ENCODE assay signal across 33 cellular contexts in the genomic region with DNA sequence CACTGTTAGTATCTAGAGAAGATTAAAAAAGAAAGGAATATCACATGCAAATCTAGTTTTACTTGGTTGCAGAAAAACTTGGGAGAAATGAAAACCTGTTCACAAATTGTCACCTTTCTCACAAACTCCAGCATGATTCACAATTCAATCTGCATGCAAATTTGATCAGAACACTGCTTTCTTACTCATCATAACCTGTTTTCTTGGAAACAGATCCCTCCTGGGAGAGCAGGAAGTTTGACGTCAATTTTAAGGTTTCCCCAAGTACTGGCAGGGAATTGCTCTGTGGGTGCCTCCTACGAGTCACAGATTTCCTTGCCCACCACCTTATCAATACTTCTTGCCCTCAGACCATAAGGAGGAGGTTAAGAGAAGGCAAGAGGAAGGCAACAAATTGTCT. TPM values are rescaled to one million over a fixed set of nuclear protein-coding genes. Genes with fewer than 3 reads are reported as not detected.
"Had no signal": no experiment of that assay in that cellular context is flagged by ENCODE, and none has a peak within 500 bp of the region (broad histone marks: within the 10 kb centered on the region; RNA-seq: fewer than 3 reads in every experiment).

No MANE protein-coding gene starts in this region.

- H3K9me3 Mint-ChIP-seq: central memory CD8-positive, alpha-beta T cell; dendritic cell treated with granulocyte-macrophage colony-stimulating factor and Interleukin-4, amounts not matched to agents 40 ng/mL and 50 ng/mL, for 4 days had no signal

- H3K9me3 ChIP-seq: lower lobe of right lung, suprapubic skin had no signal

- ATAC-seq: activated CD4-positive, CD25-positive, alpha-beta regulatory T cell treated with anti-CD3 and anti-CD28 coated beads, Interleukin-2, amount 50 U/mL, for 24 hours; activated naive CD8-positive, alpha-beta T cell treated with anti-CD3 and anti-CD28 coated beads, Interleukin-2, amount 50 U/mL, for 24 hours; heart right ventricle; left lung; lower lobe of right lung; stimulated activated memory B cell treated with anti-CD40 and anti-IgM and Interleukin-4, amounts not matched to agents 10 μg/mL and 1 μg/mL and 100 μg/mL, for 72 hours had no signal

- H3K27me3 Mint-ChIP-seq: dendritic cell treated with granulocyte-macrophage colony-stimulating factor and Interleukin-4, amounts not matched to agents 40 ng/mL and 50 ng/mL, for 4 days had no signal

- H3K4me1 Mint-ChIP-seq: activated naive CD4-positive, alpha-beta T cell treated with anti-CD3 and anti-CD28 coated beads, Interleukin-2, amount 50 U/mL, for 24 hours; central memory CD8-positive, alpha-beta T cell; nephron; stimulated activated memory B cell treated with anti-CD40 and anti-IgM and Interleukin-4, amounts not matched to agents 10 μg/mL and 1 μg/mL and 100 μg/mL, for 72 hours had no signal

- H3K4me3 ChIP-seq: heart right ventricle, left lung, lower lobe of right lung, sigmoid colon, suprapubic skin, tibial artery had no signal

- DNase-seq: activated CD4-positive, alpha-beta T cell treated with anti-CD3 and anti-CD28 coated beads for 48 hours; activated CD4-positive, alpha-beta T cell treated with anti-CD3 and anti-CD28 coated beads, Interleukin-2, amount 50 U/mL, for 48 hours; activated CD8-positive, alpha-beta memory T cell treated with anti-CD3 and anti-CD28 coated beads, Interleukin-2, amount 50 U/mL, for 48 hours; activated gamma-delta T cell treated with Interleukin-2 at 50 U/mL for 16 hours; activated naive CD8-positive, alpha-beta T cell treated with anti-CD3 and anti-CD28 coated beads, Interleukin-2, amount 50 U/mL, for 24 hours; activated T-cell treated with anti-CD3 and anti-CD28 coated beads, Interleukin-2, amount 50 U/mL, for 24 hours; amygdala; endodermal cell; foreskin melanocyte; heart right ventricle; kidney glomerular epithelial cell; left lung; lower lobe of right lung; retina; sigmoid colon; small intestine; stimulated activated CD4-positive, alpha-beta T cell treated with anti-CD3 and anti-CD28 coated beads, Interleukin-4, amount 100 ng/mL, for 4 hours; stimulated activated CD8-positive, alpha-beta memory T cell treated with anti-CD3 and anti-CD28 coated beads, Interleukin-4, amount 100 ng/mL, for 48 hours; SW 1271; T1000; tibial artery; WERI-Rb-1 had no signal

- H3K27me3 ChIP-seq: heart right ventricle, left lung, sigmoid colon, suprapubic skin, tibial artery had no signal

- H3K36me3 ChIP-seq: heart right ventricle, left lung, lower lobe of right lung, sigmoid colon, suprapubic skin, tibial artery, WERI-Rb-1 had no signal

- H3K4me3 Mint-ChIP-seq: activated naive CD4-positive, alpha-beta T cell treated with anti-CD3 and anti-CD28 coated beads, Interleukin-2, amount 50 U/mL, for 24 hours; activated naive CD8-positive, alpha-beta T cell treated with anti-CD3 and anti-CD28 coated beads, Interleukin-2, amount 50 U/mL, for 24 hours; activated T-cell treated with anti-CD3 and anti-CD28 coated beads, Interleukin-2, amount 50 U/mL, for 24 hours; central memory CD8-positive, alpha-beta T cell; dendritic cell treated with granulocyte-macrophage colony-stimulating factor and Interleukin-4, amounts not matched to agents 40 ng/mL and 50 ng/mL, for 4 days; endodermal cell; nephron; stimulated activated memory B cell treated with anti-CD40 and anti-IgM and Interleukin-4, amounts not matched to agents 10 μg/mL and 1 μg/mL and 100 μg/mL, for 72 hours; T-helper 1 cell treated with Interleukin-12 subunit alpha and Interleukin-12 subunit beta and Interleukin-4 antibody, amounts not matched to agents 30 μg/mL and 1 μg/mL, for 36 hours had no signal

- H3K27ac ChIP-seq: left lung, lower lobe of right lung, sigmoid colon, suprapubic skin, tibial artery, WERI-Rb-1 had no signal

- H3K27ac Mint-ChIP-seq: activated naive CD4-positive, alpha-beta T cell treated with anti-CD3 and anti-CD28 coated beads, Interleukin-2, amount 50 U/mL, for 24 hours; activated naive CD8-positive, alpha-beta T cell treated with anti-CD3 and anti-CD28 coated beads, Interleukin-2, amount 50 U/mL, for 24 hours; activated T-cell treated with anti-CD3 and anti-CD28 coated beads, Interleukin-2, amount 50 U/mL, for 24 hours; dendritic cell treated with granulocyte-macrophage colony-stimulating factor and Interleukin-4, amounts not matched to agents 40 ng/mL and 50 ng/mL, for 4 days; endodermal cell; nephron; stimulated activated memory B cell treated with anti-CD40 and anti-IgM and Interleukin-4, amounts not matched to agents 10 μg/mL and 1 μg/mL and 100 μg/mL, for 72 hours; T-helper 1 cell treated with Interleukin-12 subunit alpha and Interleukin-12 subunit beta and Interleukin-4 antibody, amounts not matched to agents 30 μg/mL and 1 μg/mL, for 36 hours had no signal

- H3K4me1 ChIP-seq: lower lobe of right lung, sigmoid colon, suprapubic skin had no signal

- H3K36me3 Mint-ChIP-seq: activated naive CD4-positive, alpha-beta T cell treated with anti-CD3 and anti-CD28 coated beads, Interleukin-2, amount 50 U/mL, for 24 hours; stimulated activated memory B cell treated with anti-CD40 and anti-IgM and Interleukin-4, amounts not matched to agents 10 μg/mL and 1 μg/mL and 100 μg/mL, for 72 hours had no signal

RNA-seq across cellular contexts. Expression of gene HTR4, which starts 30.2 kb away (rescaled TPM):
- total RNA-seq: endodermal cell, glomerular endothelial cell, left lung, lower lobe of right lung, osteocyte, ureter had no signal
